8 cellular contexts compared by ENCODE assay signal in the genomic region with DNA sequence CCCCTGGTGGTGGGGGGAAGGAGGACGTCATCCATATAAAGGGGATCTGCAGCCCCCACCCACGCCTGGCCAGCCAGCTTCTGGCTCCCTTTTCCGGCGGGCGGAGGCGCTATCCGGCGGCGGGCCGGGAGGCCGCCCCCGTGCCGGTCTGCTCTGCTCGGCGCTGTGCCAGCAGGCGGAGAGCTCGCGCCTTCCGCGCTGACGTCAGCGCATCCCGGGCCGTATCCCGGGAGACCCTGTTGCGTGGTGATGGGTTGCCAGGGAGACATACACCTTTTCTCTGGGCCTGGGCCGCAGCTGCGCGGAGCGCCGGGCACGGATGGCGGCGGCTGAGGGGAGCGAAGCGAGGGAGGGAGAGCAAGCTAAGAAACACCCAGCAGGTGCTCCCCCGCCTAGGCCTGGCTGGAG. TPM values are rescaled to one million over a fixed set of nuclear protein-coding genes. Genes with fewer than 3 reads are reported as not detected.
DNase-seq lines count a peak whose midpoint lies in the region; ATAC-seq, FAIRE-seq and TF ChIP-seq lines count a peak whose summit lies in the region.

No MANE protein-coding gene starts in this region.

- no peak for FAIRE-seq in urothelium cell line (lab: Jason Lieb, UNC)

- H3K4me3 ChIP-seq in epithelial cell of esophagus (ENCODE audit: low read length) (peak overlapping the region; percentile 25), aorta (ENCODE audit: low read length in 2 of 2) (peak overlapping the region in 1 of 2 donors; percentile 27)

- peaks cover 3% of the 10 kb centered on the region for H3K36me3 Mint-ChIP-seq in mesothelial cell of epicardium

- H3K4me1 Mint-ChIP-seq in mesothelial cell of epicardium: peaks cover 25% of the 10 kb centered on the region

- H3K27me3 Mint-ChIP-seq in mesothelial cell of epicardium (ENCODE audit: low read depth): no peaks in the 10 kb centered on the region

- H3K4me1 ChIP-seq in aorta (ENCODE audit: control insufficient read depth in 1 of 2, insufficient read depth in 2 of 2, low read length in 2 of 2): no peaks in the 10 kb centered on the region

- no peak for TF ChIP-seq CTCF in epithelial cell of esophagus (IDR thresholded peaks at IDR 0.05; ENCODE audit: insufficient read depth, low read depth, low read length, missing control alignments)
- TF ChIP-seq CTCF in mesothelial cell of epicardium (IDR thresholded peaks at IDR 0.05; ENCODE audit: unreplicated experiment): no peak

- no peaks in the 10 kb centered on the region for H3K27me3 ChIP-seq in aorta (ENCODE audit: control insufficient read depth in 1 of 2, insufficient read depth in 2 of 2, low read length in 1 of 2)

- ATAC-seq in aorta (ENCODE audit: low FRiP score): peak; percentile 64

- peak overlapping the region; percentile 23 to 94 for H3K27ac ChIP-seq in aorta (ENCODE audit: low read depth in 1 of 2, low read length in 2 of 2)

- no peaks in the 10 kb centered on the region for H3K9me3 ChIP-seq in aorta (ENCODE audit: control insufficient read depth, low read length)

- whole genome bisulfite sequencing in aorta, 2 donors: 6 to 7% methylated on average over 32 to 37 of the region's 37 CpGs

- H3K9me3 Mint-ChIP-seq in mesothelial cell of epicardium: no peaks in the 10 kb centered on the region

- intact Hi-C loops in aorta (cut with DNase I): loop anchor here in 1 of 2 donors (2.0 kb wide), 1 partner anchor 22 kb away; a partner anchor contains a TSS

- H3K4me3 Mint-ChIP-seq in mesothelial cell of epicardium: peak overlapping the region; percentile 83

- H3K36me3 ChIP-seq in aorta (ENCODE audit: control insufficient read depth in 1 of 2, insufficient read depth in 2 of 2, low read length in 1 of 2): peaks cover 0 to 2% of the 10 kb centered on the region in 2 donors

- DNase-seq in ELF-1 (ENCODE audit: low read depth, low spot score) (peak; percentile 94), NCI-H748 (lab: John Stamatoyannopoulos, UW; ENCODE audit: unreplicated experiment) (peak; percentile 93), epithelial cell of esophagus (ENCODE audit: low read depth) (peak; percentile 72), mesothelial cell of epicardium (ENCODE audit: low spot score in 2 of 2, unreplicated experiment in 2 of 2) (peak; percentile 56 to 72), aorta (peak; percentile 89 to 97), UCSD-AML1 (lab: John Stamatoyannopoulos, UW; ENCODE audit: unreplicated experiment) (no peak), urothelium cell line (ENCODE audit: low spot score) (no peak)
- DNase-seq in stimulated activated naive CD4-positive, alpha-beta T cell treated with Interleukin-2 at 50 U/mL for 16 hours (lab: John Stamatoyannopoulos, UW): no peak

- peak overlapping the region; percentile 87 for H3K27ac Mint-ChIP-seq in mesothelial cell of epicardium

RNA-seq across cellular contexts. Expression of a gene that starts 1.1 kb away (rescaled TPM):
- total RNA-seq in mesothelial cell of epicardium: 14.3 to 17.4 TPM (median 15.1 TPM) in 3 replicates
- 10 to 100 TPM; 28.2 to 40.6 TPM for total RNA-seq in aorta
- 10 to 100 TPM; 10.6 to 27.1 TPM for polyA plus RNA-seq in aorta

RNA-seq across cellular contexts. Expression of a gene that starts 22.9 kb away (rescaled TPM):
- 16.6 to 17.0 TPM (median 16.9 TPM) in 3 replicates for total RNA-seq in mesothelial cell of epicardium
- total RNA-seq in aorta: 1 to 10 TPM; 4.1 to 6.5 TPM
- polyA plus RNA-seq in aorta: 10 to 100 TPM in 1 of 2 donors, 1 to 10 TPM in 1; 4.3 to 14.5 TPM

RNA-seq across cellular contexts. Expression of a gene that starts 23.0 kb away (rescaled TPM):
- total RNA-seq in mesothelial cell of epicardium (76.4 to 82.4 TPM (median 78.7 TPM) in 3 replicates), aorta (10 to 100 TPM; 43.9 to 59.3 TPM)
- polyA plus RNA-seq in aorta: 100 to 1,000 TPM in 1 of 2 donors, 10 to 100 TPM in 1; 55.3 to 151 TPM

RNA-seq across cellular contexts. Expression of a gene that starts 24.1 kb away (rescaled TPM):
- total RNA-seq in mesothelial cell of epicardium: 364 to 377 TPM (median 376 TPM) in 3 replicates
- total RNA-seq in aorta: 100 to 1,000 TPM; 234 to 285 TPM
- polyA plus RNA-seq in aorta: 100 to 1,000 TPM in 1 of 2 donors, 10 to 100 TPM in 1; 72.8 to 140 TPM

RNA-seq across cellular contexts. Expression of a gene that starts 39.5 kb away (rescaled TPM):
- total RNA-seq in mesothelial cell of epicardium (0.56 to 1.1 TPM (median 0.63 TPM) in 3 replicates), aorta (1 to 10 TPM in 1 of 2 donors, under 1 TPM in 1; 0.65 to 1.2 TPM)
- under 1 TPM; 0.15 to 0.75 TPM for polyA plus RNA-seq in aorta

Comparison
In these comparisons a context has a peak if more than half of its experiments do, and no peak if none do; other contexts are left out.
1. DNase-seq: peak in ELF-1 (single experiment), NCI-H748 (single experiment), epithelial cell of esophagus (single experiment), mesothelial cell of epicardium (2 of 2) and aorta (2 of 2); none in UCSD-AML1 (single experiment), urothelium cell line (single experiment) and stimulated activated naive CD4-positive, alpha-beta T cell treated with Interleukin-2 at 50 U/mL for 16 hours (single experiment).